19 cellular contexts compared by ENCODE assay signal in genomic region chr1:110677016-110677415, GRCh38. TPM values are rescaled to one million over a fixed set of nuclear protein-coding genes. Genes with fewer than 3 reads are reported as not detected.
DNase-seq lines count a peak whose midpoint lies in the region; ATAC-seq, FAIRE-seq and TF ChIP-seq lines count a peak whose summit lies in the region.
"Had no signal": no experiment of that assay in that cellular context is flagged by ENCODE, and none has a peak within 500 bp of the region (broad histone marks: within the 10 kb centered on the region; RNA-seq: fewer than 3 reads in every experiment).

No MANE protein-coding gene starts in this region.

- peaks cover 0 to 37% (median 13%) of the 10 kb centered on the region in 9 donors for H3K4me1 ChIP-seq in heart right ventricle

- DNase-seq in DMS53 (lab: John Stamatoyannopoulos, UW) (peak; percentile 70), NCI-H146 (lab: John Stamatoyannopoulos, UW) (peak; percentile 44), NCI-H526 (lab: John Stamatoyannopoulos, UW) (peak; percentile 36 to 66), bronchial epithelial cell (ENCODE audit: low read depth) (peak; percentile 12), heart right ventricle (no peak), OCI-M2 (lab: John Stamatoyannopoulos, UW; ENCODE audit: unreplicated experiment) (no peak), osteocyte (ENCODE audit: extremely low spot score, unreplicated experiment) (no peak)
- DNase-seq: activated CD4-positive, alpha-beta T cell treated with anti-CD3 and anti-CD28 coated beads for 36 hours; activated CD8-positive, alpha-beta memory T cell treated with anti-CD3 and anti-CD28 coated beads, Interleukin-2, amount 50 U/mL, for 48 hours; effector memory CD4-positive, alpha-beta T cell; H7; stimulated activated CD4-positive, alpha-beta T cell treated with anti-CD3 and anti-CD28 coated beads, Interleukin-12 subunit alpha, Interleukin-12 subunit beta, amount 100 ng/mL, for 4 hours; stimulated activated naive B cell treated with anti-CD40 and anti-IgM and Interleukin-4, amounts not matched to agents 10 μg/mL and 1 μg/mL and 100 μg/mL, for 72 hours; transverse colon had no signal

- ATAC-seq in heart right ventricle, result no peak
- ATAC-seq: activated CD4-positive, alpha-beta T cell treated with anti-CD3 and anti-CD28 coated beads for 36 hours; stimulated activated naive B cell treated with anti-CD40 and anti-IgM and Interleukin-4, amounts not matched to agents 10 μg/mL and 1 μg/mL and 100 μg/mL, for 72 hours had no signal

- no peak overlapping the region for H3K27ac ChIP-seq in heart right ventricle
- H3K27ac ChIP-seq: HL-60, transverse colon had no signal

- H3K27me3 ChIP-seq in bronchial epithelial cell (ENCODE audit: control insufficient read depth, insufficient read depth, low read length) (peaks cover 36% of the 10 kb centered on the region), heart right ventricle (peaks cover 8 to 59% (median 49%) of the 10 kb centered on the region in 7 donors)

- intact Hi-C loops in heart right ventricle (cut with DNase I), result loop anchor here in 1 of 10 donors (2.0 kb wide), 1 partner anchor 32 kb away; no protein-coding TSS in a partner anchor

- H3K36me3 ChIP-seq in bronchial epithelial cell (ENCODE audit: control insufficient read depth, insufficient read depth, low read length) (no peaks in the 10 kb centered on the region), heart right ventricle (no peaks in the 10 kb centered on the region)
- H3K36me3 ChIP-seq: transverse colon had no signal

- peaks cover 58% of the 10 kb centered on the region for H3K27me3 Mint-ChIP-seq in osteocyte (ENCODE audit: unreplicated experiment)
- H3K27me3 Mint-ChIP-seq: activated CD4-positive, alpha-beta T cell treated with anti-CD3 and anti-CD28 coated beads for 36 hours; memory B cell; stimulated activated naive B cell treated with anti-CD40 and anti-IgM and Interleukin-4, amounts not matched to agents 10 μg/mL and 1 μg/mL and 100 μg/mL, for 72 hours had no signal

- no peak overlapping the region for H3K27ac Mint-ChIP-seq in osteocyte (ENCODE audit: unreplicated experiment)
- H3K27ac Mint-ChIP-seq: activated CD4-positive, alpha-beta T cell treated with anti-CD3 and anti-CD28 coated beads for 36 hours; memory B cell; stimulated activated naive B cell treated with anti-CD40 and anti-IgM and Interleukin-4, amounts not matched to agents 10 μg/mL and 1 μg/mL and 100 μg/mL, for 72 hours had no signal

- FAIRE-seq in bronchial epithelial cell (lab: Jason Lieb, UNC), result no peak
- FAIRE-seq: GM18507, islet of Langerhans had no signal

- H3K9me3 Mint-ChIP-seq in osteocyte (ENCODE audit: unreplicated experiment), result peaks cover 4% of the 10 kb centered on the region
- H3K9me3 Mint-ChIP-seq: memory B cell; stimulated activated naive B cell treated with anti-CD40 and anti-IgM and Interleukin-4, amounts not matched to agents 10 μg/mL and 1 μg/mL and 100 μg/mL, for 72 hours had no signal

- WGBS in heart right ventricle, 2 donors, result 82 to 86% methylated on average over 4 of the region's 4 CpGs

- H3K4me3 Mint-ChIP-seq in osteocyte (ENCODE audit: unreplicated experiment), result no peak overlapping the region
- H3K4me3 Mint-ChIP-seq: activated CD4-positive, alpha-beta T cell treated with anti-CD3 and anti-CD28 coated beads for 36 hours; memory B cell; stimulated activated naive B cell treated with anti-CD40 and anti-IgM and Interleukin-4, amounts not matched to agents 10 μg/mL and 1 μg/mL and 100 μg/mL, for 72 hours had no signal

- H3K36me3 Mint-ChIP-seq in osteocyte (ENCODE audit: unreplicated experiment), result no peaks in the 10 kb centered on the region
- H3K36me3 Mint-ChIP-seq: memory B cell; stimulated activated naive B cell treated with anti-CD40 and anti-IgM and Interleukin-4, amounts not matched to agents 10 μg/mL and 1 μg/mL and 100 μg/mL, for 72 hours had no signal

- H3K4me1 Mint-ChIP-seq in osteocyte (ENCODE audit: unreplicated experiment), result peaks cover 3% of the 10 kb centered on the region

- H3K4me3 ChIP-seq in bronchial epithelial cell (ENCODE audit: low read depth, low read length) (no peak overlapping the region), heart right ventricle (no peak overlapping the region)
- H3K4me3 ChIP-seq: transverse colon had no signal

- TF ChIP-seq CTCF in bronchial epithelial cell (IDR thresholded peaks at IDR 0.05; ENCODE audit: insufficient read depth, low read length, severe bottlenecking), result no peak
- TF ChIP-seq CTCF in heart right ventricle (IDR thresholded peaks at IDR 0.05), result no peak
- no peak for TF ChIP-seq CTCF in osteocyte (IDR thresholded peaks at IDR 0.05)

- H3K9me3 ChIP-seq in heart right ventricle, result no peaks in the 10 kb centered on the region
- H3K9me3 ChIP-seq: transverse colon had no signal

RNA-seq across cellular contexts. Expression of gene KCNA3, which starts 2.3 kb away (rescaled TPM):
- total RNA-seq in bronchial epithelial cell (not detected in 2 replicates), heart right ventricle (1 to 10 TPM in 2 of 10 donors, under 1 TPM in 7, not detected in 1; 0.16 to 1.8 (median 0.40) TPM), osteocyte (not detected in 2 replicates)
- polyA plus RNA-seq in heart right ventricle, result under 1 TPM in 1 of 2 donors, not detected in 1; 0.04 TPM
- total RNA-seq: SK-MEL-5 had no signal

Comparison
In these comparisons a context has a peak if more than half of its experiments do, and no peak if none do; other contexts are left out.
1. DNase-seq: peak in DMS53 (single experiment), NCI-H146 (single experiment), NCI-H526 (2 of 2) and bronchial epithelial cell (single experiment); none in heart right ventricle (0 of 2), OCI-M2 (single experiment) and osteocyte (single experiment).